10 cellular contexts compared by ENCODE assay signal in genomic region chr22:31046591-31047226, GRCh38. TPM values are rescaled to one million over a fixed set of nuclear protein-coding genes. Genes with fewer than 3 reads are reported as not detected.
DNase-seq lines count a peak whose midpoint lies in the region; FAIRE-seq and TF ChIP-seq lines count a peak whose summit lies in the region.
"Had no signal": no experiment of that assay in that cellular context is flagged by ENCODE, and none has a peak within 500 bp of the region (broad histone marks: within the 10 kb centered on the region; RNA-seq: fewer than 3 reads in every experiment).

No MANE protein-coding gene starts in this region.

- H3K4me3 Mint-ChIP-seq in Caco-2 (ENCODE audit: unreplicated experiment): no peak overlapping the region
- H3K4me3 Mint-ChIP-seq: stimulated activated memory B cell treated with anti-CD40 and anti-IgM and Interleukin-4, amounts not matched to agents 10 μg/mL and 1 μg/mL and 100 μg/mL, for 72 hours had no signal

- no peaks in the 10 kb centered on the region for H3K27me3 Mint-ChIP-seq in Caco-2 (ENCODE audit: insufficient read depth, unreplicated experiment)

- intact Hi-C loops in kidney (cut with DNase I): no loop called here
- intact Hi-C loops in Caco-2 (cut with micrococcal nuclease; ENCODE audit: unreplicated experiment): no loop called here

- H3K27me3 ChIP-seq in Loucy (ENCODE audit: insufficient read depth, low read length, poor library complexity, severe bottlenecking): no peaks in the 10 kb centered on the region
- H3K27me3 ChIP-seq in Caco-2 (replicated peaks; ENCODE audit: control insufficient read depth, insufficient read depth, low read length): no peaks in the 10 kb centered on the region

- H3K36me3 ChIP-seq in Loucy (ENCODE audit: insufficient read depth, low read length): no peaks in the 10 kb centered on the region
- H3K36me3 ChIP-seq in kidney (ENCODE audit: control insufficient read depth in 1 of 2, insufficient read depth in 2 of 2, low read length in 2 of 2): no peaks in the 10 kb centered on the region
- no peaks in the 10 kb centered on the region for H3K36me3 ChIP-seq in Caco-2 (ENCODE audit: control insufficient read depth, insufficient read depth, low read length)

- no peaks in the 10 kb centered on the region for H3K79me2 ChIP-seq in Loucy (ENCODE audit: insufficient read depth, low read length)

- no peak overlapping the region for H3K4me3 ChIP-seq in Loucy (ENCODE audit: low read length, poor library complexity, severe bottlenecking)
- no peak overlapping the region for H3K4me3 ChIP-seq in kidney (ENCODE audit: low read length in 2 of 2)
- H3K4me3 ChIP-seq in Caco-2 (ENCODE audit: low read depth, low read length): no peak overlapping the region

- H3K4me1 ChIP-seq in Loucy (ENCODE audit: insufficient read depth, low read length, poor library complexity, severe bottlenecking): peaks cover 8% of the 10 kb centered on the region
- H3K4me1 ChIP-seq in kidney (ENCODE audit: control insufficient read depth in 1 of 2, insufficient read depth in 1 of 2, low read depth in 1 of 2, low read length in 2 of 2): peaks cover 6% of the 10 kb centered on the region in 2 donors
- H3K4me1 ChIP-seq in Caco-2: 0 out of 2 replicates have a peak, but pooled peaks cover 5% of the 10 kb centered on the region

- H4K20me1 ChIP-seq in Loucy (ENCODE audit: insufficient read depth, low read length, poor library complexity, severe bottlenecking): no peaks in the 10 kb centered on the region

- no peak overlapping the region for H3K9ac ChIP-seq in Loucy (ENCODE audit: low read depth, low read length, poor library complexity, severe bottlenecking)
- no peak overlapping the region for H3K9ac ChIP-seq in kidney (ENCODE audit: low read length in 2 of 2)

- H3F3A ChIP-seq in Loucy (ENCODE audit: low read depth): no peaks in the 10 kb centered on the region

- no peaks in the 10 kb centered on the region for H3K9me2 ChIP-seq in Loucy (replicated peaks; ENCODE audit: low read depth, low read length)

- BruUV-seq in Caco-2 (replicated peaks; lab: Mats Ljungman, UMichigan): no TSS peak

- peak overlapping the region; percentile 47 for H3K4me2 ChIP-seq in Loucy (ENCODE audit: low read depth, low read length, poor library complexity, severe bottlenecking)

- no peak for FAIRE-seq in kidney (lab: Jason Lieb, UNC)

- DNase-seq in caudate nucleus (lab: John Stamatoyannopoulos, UW) (peak in 3 of 61 donors; percentile 3 to 37 (median 8)), kidney (peak; percentile 95), retina (peak; percentile 36), DMS 273 treated with DMSO at 0.1 percent for 48 hours (lab: John Stamatoyannopoulos, UW) (no peak), medulla oblongata (ENCODE audit: extremely low spot score) (no peak), Caco-2 (no peak), HuH-7.5 (ENCODE audit: low spot score) (no peak)
- DNase-seq: posterior cingulate gyrus had no signal

- H2AFZ ChIP-seq in Loucy (ENCODE audit: low read length): peak overlapping the region; percentile 42

- H3K9me3 ChIP-seq in Loucy (ENCODE audit: insufficient read depth, low read depth, low read length) (no peaks in the 10 kb centered on the region), kidney (ENCODE audit: control insufficient read depth in 1 of 2, low read length in 2 of 2) (no peaks in the 10 kb centered on the region), Caco-2 (no peaks in the 10 kb centered on the region)

- POLR2A ChIA-PET in Caco-2 (lab: Charles Lee): no interaction called here

- H3K36me3 Mint-ChIP-seq in Caco-2 (ENCODE audit: insufficient read depth, unreplicated experiment): no peaks in the 10 kb centered on the region
- H3K36me3 Mint-ChIP-seq: stimulated activated memory B cell treated with anti-CD40 and anti-IgM and Interleukin-4, amounts not matched to agents 10 μg/mL and 1 μg/mL and 100 μg/mL, for 72 hours had no signal

- H3K27ac ChIP-seq in caudate nucleus (ENCODE audit: low read depth, low read length): peak overlapping the region; percentile 9
- peak overlapping the region in 1 of 2 donors; percentile 74 for H3K27ac ChIP-seq in kidney (ENCODE audit: low read depth in 2 of 2, low read length in 2 of 2)

- H3K4me1 Mint-ChIP-seq in Caco-2 (ENCODE audit: low read depth, unreplicated experiment): no peaks in the 10 kb centered on the region
- H3K4me1 Mint-ChIP-seq: stimulated activated memory B cell treated with anti-CD40 and anti-IgM and Interleukin-4, amounts not matched to agents 10 μg/mL and 1 μg/mL and 100 μg/mL, for 72 hours had no signal

- CTCF ChIA-PET in Caco-2 (lab: Charles Lee): no interaction called here

- TF ChIP-seq CTCF in Loucy (conservative IDR thresholded peaks at IDR 0.05; ENCODE audit: low read length): no peak
- TF ChIP-seq CTCF in kidney (IDR thresholded peaks at IDR 0.05; ENCODE audit: borderline replicate concordance, extremely low read depth, insufficient read depth): no peak
- TF ChIP-seq CTCF in Caco-2 (IDR thresholded peaks at IDR 0.05; ENCODE audit: insufficient read depth in 1 of 2, low read depth in 1 of 2, low read length in 1 of 2, severe bottlenecking in 1 of 2, unreplicated experiment in 1 of 2): no peak

- peaks cover 10% of the 10 kb centered on the region for H3K9me3 Mint-ChIP-seq in Caco-2 (ENCODE audit: unreplicated experiment)
- H3K9me3 Mint-ChIP-seq: stimulated activated memory B cell treated with anti-CD40 and anti-IgM and Interleukin-4, amounts not matched to agents 10 μg/mL and 1 μg/mL and 100 μg/mL, for 72 hours had no signal

- H3K27ac Mint-ChIP-seq in Caco-2 (ENCODE audit: unreplicated experiment): no peak overlapping the region
- H3K27ac Mint-ChIP-seq: stimulated activated memory B cell treated with anti-CD40 and anti-IgM and Interleukin-4, amounts not matched to agents 10 μg/mL and 1 μg/mL and 100 μg/mL, for 72 hours had no signal

RNA-seq across cellular contexts. Expression of gene SMTN, which starts 34.4 kb away (rescaled TPM):
- 67.7 TPM for total RNA-seq in kidney
- 64.4 TPM for polyA plus RNA-seq in kidney (ENCODE audit: insufficient read depth, low read depth, low replicate concordance)
- total RNA-seq in Caco-2 (2022): 69.8 and 71.0 TPM in 2 replicates

Comparison
In these comparisons a context has a peak if more than half of its experiments do, and no peak if none do; other contexts are left out.
1. DNase-seq: peak in kidney (single experiment) and retina (single experiment); none in DMS 273 treated with DMSO at 0.1 percent for 48 hours (single experiment), medulla oblongata (single experiment), Caco-2 (0 of 2) and HuH-7.5 (single experiment).